ENCODE assay signal across 16 cellular contexts in genomic region chrX:23659339-23659738, GRCh38.
"Had no signal": no experiment of that assay in that cellular context is flagged by ENCODE, and none has a peak within 500 bp of the region (broad histone marks: within the 10 kb centered on the region; RNA-seq: fewer than 3 reads in every experiment).

No MANE protein-coding gene starts in this region.

- H3K36me3 Mint-ChIP-seq: activated naive CD8-positive, alpha-beta T cell; brain had no signal

- H3K9me3 Mint-ChIP-seq: activated T-cell treated with anti-CD3 and anti-CD28 coated beads, Interleukin-2, amount 50 U/mL, for 24 hours; brain; dendritic cell treated with granulocyte-macrophage colony-stimulating factor and Interleukin-4, amounts not matched to agents 40 ng/mL and 50 ng/mL, for 4 days had no signal

- H3K27me3 Mint-ChIP-seq: activated naive CD8-positive, alpha-beta T cell; dendritic cell treated with granulocyte-macrophage colony-stimulating factor and Interleukin-4, amounts not matched to agents 40 ng/mL and 50 ng/mL, for 4 days had no signal

- H3K27me3 ChIP-seq: ovary, thyroid gland, uterus had no signal

- H3K4me1 ChIP-seq: thyroid gland, uterus had no signal

- H3K4me3 ChIP-seq: ovary, thyroid gland, uterus had no signal

- H3K27ac Mint-ChIP-seq: activated T-cell treated with anti-CD3 and anti-CD28 coated beads, Interleukin-2, amount 50 U/mL, for 24 hours; brain; dendritic cell treated with granulocyte-macrophage colony-stimulating factor and Interleukin-4, amounts not matched to agents 40 ng/mL and 50 ng/mL, for 4 days had no signal

- DNase-seq: activated CD4-positive, alpha-beta T cell treated with anti-CD3 and anti-CD28 coated beads, Interleukin-2, amount 50 U/mL, for 4 hours; activated CD4-positive, CD25-positive, alpha-beta regulatory T cell treated with anti-CD3 and anti-CD28 coated beads, Interleukin-2, amount 50 U/mL, for 72 hours; activated effector memory CD4-positive, alpha-beta T cell treated with Interleukin-2 at 50 U/mL for 16 hours; activated T-cell treated with anti-CD3 and anti-CD28 coated beads, Interleukin-2, amount 50 U/mL, for 24 hours; amygdala; cerebellar nuclear complex; hippocampal formation; mammary epithelial cell; ovary; stimulated activated CD4-positive, alpha-beta T cell treated with anti-CD3 and anti-CD28 coated beads, Interleukin-15, amount 100 ng/mL, for 24 hours; stimulated activated CD4-positive, alpha-beta T cell treated with anti-CD3 and anti-CD28 coated beads, Interleukin-4, amount 100 ng/mL, for 24 hours; thyroid gland; uterus had no signal

- H3K27ac ChIP-seq: ovary, thyroid gland, uterus had no signal

- H3K9me3 ChIP-seq: ovary, thyroid gland, uterus had no signal

- H3K36me3 ChIP-seq: ovary, thyroid gland, uterus had no signal

- H3K4me3 Mint-ChIP-seq: activated naive CD8-positive, alpha-beta T cell; activated T-cell treated with anti-CD3 and anti-CD28 coated beads, Interleukin-2, amount 50 U/mL, for 24 hours; brain; dendritic cell treated with granulocyte-macrophage colony-stimulating factor and Interleukin-4, amounts not matched to agents 40 ng/mL and 50 ng/mL, for 4 days had no signal
